8 cellular contexts compared by ENCODE assay signal in the genomic region with DNA sequence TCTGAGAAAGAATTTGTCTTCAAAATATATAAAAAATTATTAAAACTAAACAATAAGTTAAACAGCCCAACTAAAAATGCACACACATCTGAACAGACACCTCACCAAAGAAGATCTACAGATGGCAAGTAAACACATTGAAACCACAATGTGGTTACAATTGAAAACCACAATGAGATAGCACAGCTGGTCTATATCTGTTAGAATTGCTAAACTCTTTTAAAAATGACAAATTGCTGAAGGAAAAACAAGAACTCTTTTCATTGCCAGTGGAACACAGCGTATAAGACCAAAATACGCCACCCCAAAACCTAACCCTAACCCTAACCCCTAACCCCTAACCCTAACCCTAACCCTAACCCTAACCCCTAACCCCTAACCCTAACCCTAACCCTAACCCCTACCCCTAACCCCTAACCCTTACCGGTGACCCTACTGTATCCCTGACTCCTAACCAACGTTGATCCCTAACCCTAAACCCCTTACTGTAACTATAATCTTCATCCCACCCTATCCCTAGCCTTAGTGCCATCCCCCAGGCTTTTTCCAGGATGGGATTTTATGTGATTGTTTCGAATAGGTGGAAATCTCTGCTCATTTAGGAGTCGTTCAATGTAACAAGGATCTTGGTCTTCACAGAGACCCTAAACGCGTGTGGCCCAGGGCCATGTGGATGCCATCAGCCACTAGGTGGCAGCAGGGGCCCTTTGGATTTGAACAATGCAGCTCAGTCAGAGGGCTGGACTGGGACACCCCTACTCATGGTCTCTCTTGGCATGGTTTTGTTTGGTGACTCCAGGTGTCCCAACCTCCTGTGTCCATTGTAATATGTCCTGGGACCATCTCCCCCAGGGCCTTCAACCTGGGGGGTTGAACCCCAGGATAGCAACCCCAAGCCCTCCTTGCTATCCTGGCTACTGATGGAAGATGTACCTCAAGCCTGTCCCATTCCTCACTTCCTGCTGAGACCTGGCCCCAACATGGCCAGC. TPM values are rescaled to one million over a fixed set of nuclear protein-coding genes. Genes with fewer than 3 reads are reported as not detected.
DNase-seq lines count a peak whose midpoint lies in the region; ATAC-seq, FAIRE-seq and TF ChIP-seq lines count a peak whose summit lies in the region.
"Not testable (repeated sequence)": the region's sequence is repeated elsewhere in the genome, so short reads cannot be mapped to it uniquely, and the experiment has no call there.

No MANE protein-coding gene starts in this region.

- not testable (repeated sequence) for H3K9me3 Mint-ChIP-seq in activated T-helper 1 cell treated with anti-CD3 and anti-CD28 coated beads, Interleukin-12 subunit alpha, Interleukin-12 subunit beta, Interleukin-2, Interleukin-4 antibody, amounts not matched to agents 30 ng/mL and 10 ng/mL and 1 ng/mL, durations not matched to agents 14 hours and 24 hours and 36 hours; chondrocyte (ENCODE audit: low read depth); stimulated activated naive B cell treated with anti-CD40 and anti-IgM and Interleukin-4, amounts not matched to agents 10 μg/mL and 1 μg/mL and 100 μg/mL, for 72 hours

- not testable (repeated sequence) for H3K4me1 Mint-ChIP-seq in activated T-helper 1 cell treated with anti-CD3 and anti-CD28 coated beads, Interleukin-12 subunit alpha, Interleukin-12 subunit beta, Interleukin-2, Interleukin-4 antibody, amounts not matched to agents 30 ng/mL and 10 ng/mL and 1 ng/mL, durations not matched to agents 14 hours and 24 hours and 36 hours (ENCODE audit: low read depth); chondrocyte (ENCODE audit: low read depth); stimulated activated naive B cell treated with anti-CD40 and anti-IgM and Interleukin-4, amounts not matched to agents 10 μg/mL and 1 μg/mL and 100 μg/mL, for 72 hours

- FAIRE-seq in H54 (lab: Jason Lieb, UNC): peak; percentile 20

- H3K36me3 Mint-ChIP-seq in activated T-helper 1 cell treated with anti-CD3 and anti-CD28 coated beads, Interleukin-12 subunit alpha, Interleukin-12 subunit beta, Interleukin-2, Interleukin-4 antibody, amounts not matched to agents 30 ng/mL and 10 ng/mL and 1 ng/mL, durations not matched to agents 14 hours and 24 hours and 36 hours (ENCODE audit: low read depth); chondrocyte (ENCODE audit: low read depth); stimulated activated naive B cell treated with anti-CD40 and anti-IgM and Interleukin-4, amounts not matched to agents 10 μg/mL and 1 μg/mL and 100 μg/mL, for 72 hours: not testable (repeated sequence)

- H3K4me1 ChIP-seq in BE2C; right cardiac atrium (ENCODE audit: control insufficient read depth, insufficient read depth, low read length); ovary (ENCODE audit: insufficient read depth): not testable (repeated sequence)

- not testable (repeated sequence) for H3K27me3 ChIP-seq in BE2C; right cardiac atrium (ENCODE audit: control insufficient read depth, insufficient read depth); ovary

- H3K4me3 Mint-ChIP-seq in activated T-helper 1 cell treated with anti-CD3 and anti-CD28 coated beads, Interleukin-12 subunit alpha, Interleukin-12 subunit beta, Interleukin-2, Interleukin-4 antibody, amounts not matched to agents 30 ng/mL and 10 ng/mL and 1 ng/mL, durations not matched to agents 14 hours and 24 hours and 36 hours: peak overlapping the region; percentile 42
- H3K4me3 Mint-ChIP-seq in chondrocyte (ENCODE audit: unreplicated experiment); stimulated activated naive B cell treated with anti-CD40 and anti-IgM and Interleukin-4, amounts not matched to agents 10 μg/mL and 1 μg/mL and 100 μg/mL, for 72 hours: not testable (repeated sequence)

- not testable (repeated sequence) for H3K36me3 ChIP-seq in BE2C, ovary

- TF ChIP-seq CTCF in BE2C (IDR thresholded peaks at IDR 0.05; ENCODE audit: low read depth, low read length): not testable (repeated sequence)
- TF ChIP-seq CTCF in chondrocyte (IDR thresholded peaks at IDR 0.05) (peak; percentile 60), ovary (IDR thresholded peaks at IDR 0.05) (peak in 2 of 3 donors; percentile 10 to 32)

- not testable (repeated sequence) for H3K4me3 ChIP-seq in BE2C (ENCODE audit: low read depth, low read length); right cardiac atrium (ENCODE audit: low read length); ovary

- H3K27ac Mint-ChIP-seq in activated T-helper 1 cell treated with anti-CD3 and anti-CD28 coated beads, Interleukin-12 subunit alpha, Interleukin-12 subunit beta, Interleukin-2, Interleukin-4 antibody, amounts not matched to agents 30 ng/mL and 10 ng/mL and 1 ng/mL, durations not matched to agents 14 hours and 24 hours and 36 hours: peak overlapping the region; percentile 72
- not testable (repeated sequence) for H3K27ac Mint-ChIP-seq in chondrocyte (ENCODE audit: unreplicated experiment); stimulated activated naive B cell treated with anti-CD40 and anti-IgM and Interleukin-4, amounts not matched to agents 10 μg/mL and 1 μg/mL and 100 μg/mL, for 72 hours

- not testable (repeated sequence) for TF ChIP-seq EP300 in ovary (IDR thresholded peaks at IDR 0.05)

- 63% methylated on average over 4 of the region's 8 CpGs for WGBS in right cardiac atrium
- 21 to 39% (median 30%) methylated on average over 5 to 7 of the region's 8 CpGs for WGBS in ovary, 3 donors

- peak; percentile 40 for DNase-seq in BE2C
- not testable (repeated sequence) for DNase-seq in H54 (ENCODE audit: insufficient read length, low spot score); chondrocyte (ENCODE audit: low spot score); stimulated activated naive B cell treated with anti-CD40 and anti-IgM and Interleukin-4, amounts not matched to agents 10 μg/mL and 1 μg/mL and 100 μg/mL, for 72 hours
- DNase-seq in T-helper 2 cell: peak in 3 of 5 experiments; percentile 22 to 37 (median 27)
- DNase-seq in activated T-helper 1 cell treated with anti-CD3 and anti-CD28 coated beads, Interleukin-12 subunit alpha, Interleukin-12 subunit beta, Interleukin-2, Interleukin-4 antibody, amounts not matched to agents 30 ng/mL and 10 ng/mL and 1 ng/mL, durations not matched to agents 14 hours and 24 hours and 36 hours (ENCODE audit: low spot score): peak; percentile 51
- peak in 2 of 3 donors; percentile 34 to 74 for DNase-seq in right cardiac atrium
- peak in 4 of 5 donors; percentile 15 to 56 (median 31) for DNase-seq in ovary

- intact Hi-C loops in activated T-helper 1 cell treated with anti-CD3 and anti-CD28 coated beads, Interleukin-12 subunit alpha, Interleukin-12 subunit beta, Interleukin-2, Interleukin-4 antibody, amounts not matched to agents 30 ng/mL and 10 ng/mL and 1 ng/mL, durations not matched to agents 14 hours and 24 hours and 36 hours (cut with micrococcal nuclease); right cardiac atrium (cut with DNase I); ovary (cut with DNase I): not testable (repeated sequence)

- not testable (repeated sequence) for H3K27me3 Mint-ChIP-seq in activated T-helper 1 cell treated with anti-CD3 and anti-CD28 coated beads, Interleukin-12 subunit alpha, Interleukin-12 subunit beta, Interleukin-2, Interleukin-4 antibody, amounts not matched to agents 30 ng/mL and 10 ng/mL and 1 ng/mL, durations not matched to agents 14 hours and 24 hours and 36 hours (ENCODE audit: insufficient read depth); chondrocyte (ENCODE audit: low read depth); stimulated activated naive B cell treated with anti-CD40 and anti-IgM and Interleukin-4, amounts not matched to agents 10 μg/mL and 1 μg/mL and 100 μg/mL, for 72 hours

- ATAC-seq in right cardiac atrium: peak; percentile 46 to 79
- ATAC-seq in stimulated activated naive B cell treated with anti-CD40 and anti-IgM and Interleukin-4, amounts not matched to agents 10 μg/mL and 1 μg/mL and 100 μg/mL, for 72 hours (replicated peaks): peak; percentile 85 to 91

- TF ChIP-seq POLR2A in H54 (IDR thresholded peaks at IDR 0.05; ENCODE audit: low read depth, low read length); ovary (IDR thresholded peaks at IDR 0.05): not testable (repeated sequence)

- not testable (repeated sequence) for H3K9me3 ChIP-seq in BE2C; right cardiac atrium (ENCODE audit: control insufficient read depth, low read length); ovary

- H3K27ac ChIP-seq in right cardiac atrium (ENCODE audit: low read length); ovary: not testable (repeated sequence)

RNA-seq across cellular contexts. Expression of a gene that starts 1.1 kb away (rescaled TPM):
- not detected for polyA plus RNA-seq in BE2C (2012; ENCODE audit: insufficient read depth, insufficient read length, low read depth)
- total RNA-seq in activated T-helper 1 cell treated with anti-CD3 and anti-CD28 coated beads, Interleukin-12 subunit alpha, Interleukin-12 subunit beta, Interleukin-2, Interleukin-4 antibody, amounts not matched to agents 30 ng/mL and 10 ng/mL and 1 ng/mL, durations not matched to agents 14 hours and 24 hours and 36 hours: not detected in 2 replicates
- total RNA-seq in chondrocyte (not detected in 3 replicates), right cardiac atrium (not detected), ovary (not detected)
- polyA plus RNA-seq in right cardiac atrium (not detected), ovary (not detected)

RNA-seq across cellular contexts. Expression of a gene that starts 15.4 kb away (rescaled TPM):
- polyA plus RNA-seq in BE2C (2012; ENCODE audit: insufficient read depth, insufficient read length, low read depth): 41.1 TPM
- 42.0 and 48.7 TPM in 2 replicates for total RNA-seq in activated T-helper 1 cell treated with anti-CD3 and anti-CD28 coated beads, Interleukin-12 subunit alpha, Interleukin-12 subunit beta, Interleukin-2, Interleukin-4 antibody, amounts not matched to agents 30 ng/mL and 10 ng/mL and 1 ng/mL, durations not matched to agents 14 hours and 24 hours and 36 hours
- 58.0 to 71.1 TPM (median 59.6 TPM) in 3 replicates for total RNA-seq in chondrocyte
- total RNA-seq in right cardiac atrium: 10 to 100 TPM; 27.1 to 39.9 (median 35.5) TPM
- 20.9 TPM for polyA plus RNA-seq in right cardiac atrium
- total RNA-seq in ovary: 10 to 100 TPM; 24.6 to 76.6 (median 65.5) TPM
- 10 to 100 TPM; 38.9 to 51.6 TPM for polyA plus RNA-seq in ovary

RNA-seq across cellular contexts. Expression of a gene that starts 15.7 kb away (rescaled TPM):
- 118 TPM for polyA plus RNA-seq in BE2C (2012; ENCODE audit: insufficient read depth, insufficient read length, low read depth)
- total RNA-seq in activated T-helper 1 cell treated with anti-CD3 and anti-CD28 coated beads, Interleukin-12 subunit alpha, Interleukin-12 subunit beta, Interleukin-2, Interleukin-4 antibody, amounts not matched to agents 30 ng/mL and 10 ng/mL and 1 ng/mL, durations not matched to agents 14 hours and 24 hours and 36 hours: 132 and 149 TPM in 2 replicates
- total RNA-seq in chondrocyte (107 to 130 TPM (median 124 TPM) in 3 replicates), right cardiac atrium (10 to 100 TPM; 52.4 to 80.6 (median 58.5) TPM), ovary (100 to 1,000 TPM in 1 of 7 donors, 10 to 100 TPM in 6; 53.4 to 119 (median 87.4) TPM)
- polyA plus RNA-seq in right cardiac atrium (42.4 TPM), ovary (10 to 100 TPM; 33.6 to 56.4 TPM)

RNA-seq across cellular contexts. Expression of a gene that starts 44.4 kb away (rescaled TPM):
- 16.1 TPM for polyA plus RNA-seq in BE2C (2012; ENCODE audit: insufficient read depth, insufficient read length, low read depth)
- total RNA-seq in activated T-helper 1 cell treated with anti-CD3 and anti-CD28 coated beads, Interleukin-12 subunit alpha, Interleukin-12 subunit beta, Interleukin-2, Interleukin-4 antibody, amounts not matched to agents 30 ng/mL and 10 ng/mL and 1 ng/mL, durations not matched to agents 14 hours and 24 hours and 36 hours: 11.6 and 14.8 TPM in 2 replicates
- total RNA-seq in chondrocyte (14.5 to 20.9 TPM (median 18.5 TPM) in 3 replicates), right cardiac atrium (10 to 100 TPM; 18.5 to 32.5 (median 27.1) TPM), ovary (10 to 100 TPM; 11.1 to 24.4 (median 22.7) TPM)
- polyA plus RNA-seq in right cardiac atrium (23.9 TPM), ovary (10 to 100 TPM; 17.4 to 21.5 TPM)

RNA-seq across cellular contexts. Expression of a gene that starts 45.0 kb away (rescaled TPM):
- polyA plus RNA-seq in BE2C (2012; ENCODE audit: insufficient read depth, insufficient read length, low read depth): 118 TPM
- total RNA-seq in activated T-helper 1 cell treated with anti-CD3 and anti-CD28 coated beads, Interleukin-12 subunit alpha, Interleukin-12 subunit beta, Interleukin-2, Interleukin-4 antibody, amounts not matched to agents 30 ng/mL and 10 ng/mL and 1 ng/mL, durations not matched to agents 14 hours and 24 hours and 36 hours: 261 and 266 TPM in 2 replicates
- 103 to 122 TPM (median 104 TPM) in 3 replicates for total RNA-seq in chondrocyte
- 10 to 100 TPM; 76.8 to 92.9 (median 85.9) TPM for total RNA-seq in right cardiac atrium
- polyA plus RNA-seq in right cardiac atrium: 106 TPM
- 10 to 100 TPM; 66.2 to 80.1 (median 75.8) TPM for total RNA-seq in ovary
- polyA plus RNA-seq in ovary: 10 to 100 TPM; 74.9 to 88.9 TPM
